ENCODE assay signal across 10 cellular contexts in the genomic region with DNA sequence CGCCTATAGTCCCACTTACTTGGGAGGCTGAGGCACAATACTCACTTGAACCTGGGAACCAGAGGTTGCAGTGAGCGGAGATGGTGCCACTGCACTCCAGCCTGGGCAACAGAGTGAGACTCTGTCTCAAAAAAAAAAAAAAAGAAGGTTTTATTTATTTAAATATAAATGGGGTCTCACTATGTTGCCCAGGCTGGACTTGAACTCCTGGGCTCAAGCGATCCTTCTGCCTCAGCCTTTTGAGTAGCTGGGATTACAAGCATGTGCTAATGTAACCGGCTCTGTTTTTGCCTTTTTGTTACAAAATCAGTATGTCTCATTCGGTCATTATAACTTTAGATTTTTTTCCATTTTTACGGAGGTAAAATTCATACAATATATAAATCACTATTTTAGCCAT. TPM values are rescaled to one million over a fixed set of nuclear protein-coding genes. Genes with fewer than 3 reads are reported as not detected.
"Had no signal": no experiment of that assay in that cellular context is flagged by ENCODE, and none has a peak within 500 bp of the region (broad histone marks: within the 10 kb centered on the region; RNA-seq: fewer than 3 reads in every experiment).

No MANE protein-coding gene starts in this region.

- H3K4me2 ChIP-seq: KMS-11 had no signal

- FAIRE-seq: HepG2, HTR-8/SVneo had no signal

- ATAC-seq: HepG2 had no signal

- DNase-seq: IMR-90, KBM-7, KG1 had no signal

- H3K27ac ChIP-seq: HL-60, KMS-11 had no signal

- H3K9ac ChIP-seq: KMS-11 had no signal

RNA-seq across cellular contexts. Expression of gene FBXO27, which starts 24.2 kb away (rescaled TPM):
- total RNA-seq: HT-29, HT1080 had no signal

RNA-seq across cellular contexts. Expression of gene FBXO17, which starts 32.6 kb away (rescaled TPM):
- total RNA-seq: HT-29 had no signal
- polyA plus RNA-seq: IgD-negative memory B cell had no signal
